Comparison of ENCODE assay signal across 1 cellular context in genomic region chr17:46026815-46027125, GRCh38.
TF ChIP-seq lines count a peak whose summit lies in the region.

No MANE protein-coding gene starts in this region.

TF ChIP-seq in H1, 55 proteins besides CTCF, POLR2A, EP300 and RAD21:
- TF ChIP-seq MAFK (IDR thresholded peaks at IDR 0.05; ENCODE audit: low read depth, low read length) (no peak), CHD7 (IDR thresholded peaks at IDR 0.05; ENCODE audit: insufficient replicate concordance, low read length) (no peak), ATF3 (IDR thresholded peaks at IDR 0.05; ENCODE audit: insufficient read depth, low read depth, low read length) (no peak), SAP30 (IDR thresholded peaks at IDR 0.05; ENCODE audit: insufficient read depth, insufficient replicate concordance, low read length) (no peak), TEAD4 (IDR thresholded peaks at IDR 0.05; ENCODE audit: low read depth, low read length) (no peak), RBBP5 (IDR thresholded peaks at IDR 0.05; ENCODE audit: borderline replicate concordance, low read depth, low read length) (no peak), YY1 (IDR thresholded peaks at IDR 0.05; ENCODE audit: low read depth, low read length) (no peak), SUZ12 (IDR thresholded peaks at IDR 0.05; ENCODE audit: low read length) (no peak), HDAC2 (IDR thresholded peaks at IDR 0.05; ENCODE audit: borderline replicate concordance in 1 of 2, low read depth in 2 of 2, low read length in 2 of 2) (no peak), SIRT6 (IDR thresholded peaks at IDR 0.05; ENCODE audit: low read length) (no peak), NRF1 (IDR thresholded peaks at IDR 0.05; ENCODE audit: low read depth, low read length) (no peak), PHF8 (conservative IDR thresholded peaks at IDR 0.05; ENCODE audit: low read depth, low read length) (no peak), RXRA (IDR thresholded peaks at IDR 0.05; ENCODE audit: insufficient read depth, low read depth, low read length) (no peak), EGR1 (IDR thresholded peaks at IDR 0.05; ENCODE audit: borderline replicate concordance, low read depth, low read length) (no peak), FOSL1 (IDR thresholded peaks at IDR 0.05; ENCODE audit: insufficient read depth, low read depth, low read length) (no peak)
